2 cellular contexts compared by ENCODE assay signal in genomic region chr10:48964038-48964437, GRCh38.
TF ChIP-seq lines count a peak whose summit lies in the region.

No MANE protein-coding gene starts in this region.

TF ChIP-seq in HEK293, 187 proteins besides CTCF, POLR2A, EP300 and RAD21:
- TF ChIP-seq ZSCAN18 (tag by site-specific recombination; IDR thresholded peaks at IDR 0.05) (no peak), PRDM1 (tag by site-specific recombination; IDR thresholded peaks at IDR 0.05) (peak; percentile 73), ATF2 (tag by site-specific recombination; IDR thresholded peaks at IDR 0.05; ENCODE audit: low read depth) (peak; percentile 70)

TF ChIP-seq in K562, 482 proteins besides CTCF, POLR2A, EP300 and RAD21 (continued from another document):
- no peak for TF ChIP-seq ZNF277 (CRISPR knock-in tag; IDR thresholded peaks at IDR 0.05; ENCODE audit: borderline replicate concordance)
- no peak for TF ChIP-seq ZNF668 (CRISPR knock-in tag; IDR thresholded peaks at IDR 0.05)
- TF ChIP-seq TBL1XR1 (IDR thresholded peaks at IDR 0.05; ENCODE audit: low read length in 2 of 2): no peak
- no peak for TF ChIP-seq CREBBP (IDR thresholded peaks at IDR 0.05; ENCODE audit: low read depth, low read length)
